11 cellular contexts compared by ENCODE assay signal in the genomic region with DNA sequence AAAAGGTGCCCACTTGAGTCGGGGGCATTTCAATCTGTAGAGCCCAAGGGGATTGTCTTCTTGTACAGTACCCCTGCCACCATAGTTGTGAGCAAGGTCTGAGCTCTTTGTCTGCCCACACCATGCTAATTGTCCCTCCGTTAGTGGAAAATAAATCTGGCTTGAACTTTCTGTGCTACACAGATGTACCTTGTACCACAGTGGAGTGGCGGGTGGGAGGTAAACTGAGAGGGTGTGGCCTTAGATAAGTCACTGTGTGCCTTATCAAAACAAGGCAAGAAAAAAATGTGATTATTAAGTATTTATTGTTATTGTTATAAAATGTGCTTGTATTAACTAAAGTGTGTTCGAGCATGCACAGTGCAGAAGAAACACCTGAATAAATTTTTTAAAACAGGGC.
"Had no signal": no experiment of that assay in that cellular context is flagged by ENCODE, and none has a peak within 500 bp of the region (broad histone marks: within the 10 kb centered on the region; RNA-seq: fewer than 3 reads in every experiment).

No MANE protein-coding gene starts in this region.

- H2AFZ ChIP-seq: GM23248, GM23338 had no signal

- H3K4me2 ChIP-seq: GM23338 had no signal

- ATAC-seq: GM23338, HCT116 had no signal

- DNase-seq: GM23248, GOT3, H7, H9, HCEC 1CT, HFFc6 had no signal

- H3K27ac ChIP-seq: GM23248 had no signal

- H3K36me3 ChIP-seq: HAP-1 had no signal

- FAIRE-seq: H1, H54 had no signal

- H3K9me3 ChIP-seq: HAP-1 had no signal

- H3K27ac Mint-ChIP-seq: GM23338, HFFc6 had no signal

- H3K4me3 Mint-ChIP-seq: GM23338, H9, HFFc6 had no signal

- H3K9me3 Mint-ChIP-seq: GM23338, H9, HFFc6 had no signal

- H3K9ac ChIP-seq: GM23248 had no signal

- H3K4me3 ChIP-seq: GM23248, GM23338, HAP-1 had no signal
